18 cellular contexts compared by ENCODE assay signal in genomic region chr1:54172614-54173312, GRCh38. TPM values are rescaled to one million over a fixed set of nuclear protein-coding genes. Genes with fewer than 3 reads are reported as not detected.
A peak's percentile ranks its signal among the peaks of the same experiment; 100 is the strongest.
DNase-seq lines count a peak whose midpoint lies in the region; ATAC-seq, FAIRE-seq and TF ChIP-seq lines count a peak whose summit lies in the region.
"Had no signal": no experiment of that assay in that cellular context is flagged by ENCODE, and none has a peak within 500 bp of the region (broad histone marks: within the 10 kb centered on the region; RNA-seq: fewer than 3 reads in every experiment).

No MANE protein-coding gene starts in this region.

- no peak overlapping the region for H4K91ac ChIP-seq in H9 (ENCODE audit: insufficient read length, low read depth, low read length)

- H3K79me1 ChIP-seq in H9 (ENCODE audit: insufficient read depth, low read depth, low read length, poor library complexity, severe bottlenecking): no peaks in the 10 kb centered on the region

- H3K4me1 ChIP-seq in H9 (ENCODE audit: insufficient read depth, low read length): no peaks in the 10 kb centered on the region
- no peaks in the 10 kb centered on the region for H3K4me1 ChIP-seq in body of pancreas

- no CpG with 5 or more reads among the region's 6 CpGs for whole genome bisulfite sequencing in H9 (ENCODE audit: extremely low coverage, insufficient read length, low lambda C conversion rate)
- 64 to 73% methylated on average over 6 of the region's 6 CpGs for WGBS in body of pancreas, 2 donors

- peaks cover 2% of the 10 kb centered on the region; the same call in 1 of the 2 replicates for H3K27me3 Mint-ChIP-seq in H9 (ENCODE audit: low read depth)
- H3K27me3 Mint-ChIP-seq: activated B cell treated with CpG ODN at 0.5 μM for 24 hours had no signal

- no peak for TF ChIP-seq CTCF in H9 (conservative IDR thresholded peaks at IDR 0.05)
- TF ChIP-seq CTCF in body of pancreas (IDR thresholded peaks at IDR 0.05): no peak
- TF ChIP-seq CTCF in fibroblast of villous mesenchyme (IDR thresholded peaks at IDR 0.05; ENCODE audit: insufficient read depth, low read depth, low read length): no peak

- no peak overlapping the region for H2BK12ac ChIP-seq in H9 (ENCODE audit: insufficient read length, low read depth, low read length)

- H2BK120ac ChIP-seq in H9 (ENCODE audit: low read depth, low read length, poor library complexity, severe bottlenecking): no peak overlapping the region

- no peak for TF ChIP-seq POLR2A in body of pancreas (IDR thresholded peaks at IDR 0.05)

- H3K4me1 Mint-ChIP-seq in H9: peaks cover 4 to 9% of the 10 kb centered on the region in 2 experiments
- H3K4me1 Mint-ChIP-seq: activated B cell treated with CpG ODN at 0.5 μM for 24 hours had no signal

- H2AK5ac ChIP-seq in H9 (ENCODE audit: insufficient read length, low read length): no peak overlapping the region

- no peak overlapping the region for H4K5ac ChIP-seq in H9 (ENCODE audit: insufficient read length, low read depth, low read length)

- H3K4me3 Mint-ChIP-seq in H9: no peak overlapping the region; a peak in 1 of 5 replicates
- H3K4me3 Mint-ChIP-seq: activated B cell treated with CpG ODN at 0.5 μM for 24 hours had no signal

- H3T11ph ChIP-seq in H9 (ENCODE audit: low read length): no peak overlapping the region

- no peaks in the 10 kb centered on the region for H3K36me3 ChIP-seq in body of pancreas (replicated peaks in 1 of 2; ENCODE audit: insufficient read depth in 1 of 2, low read depth in 2 of 2)
- H3K36me3 ChIP-seq: MG63 had no signal

- H3K14ac ChIP-seq in H9 (ENCODE audit: insufficient read depth, low read length): no peak overlapping the region

- intact Hi-C loops in body of pancreas (cut with DNase I): no loop called here

- no peak overlapping the region for H4K8ac ChIP-seq in H9 (replicated peaks; ENCODE audit: insufficient read length, low read depth, low read length)

- no peak overlapping the region for H3K4me2 ChIP-seq in H9 (ENCODE audit: insufficient read depth, insufficient read length, low read length)

- no peaks in the 10 kb centered on the region; a peak in 1 of 7 replicates for H3K36me3 Mint-ChIP-seq in H9 (ENCODE audit: insufficient read depth in 1 of 3, low read depth in 3 of 3)

- no peak overlapping the region for H3K23ac ChIP-seq in H9 (ENCODE audit: insufficient read length, low read depth, low read length)

- H2BK5ac ChIP-seq in H9 (ENCODE audit: insufficient read length, low read length): no peak overlapping the region

- H2BK20ac ChIP-seq in H9 (ENCODE audit: low read depth, low read length, poor library complexity, severe bottlenecking): no peak overlapping the region

- H3K27me3 ChIP-seq in H9 (ENCODE audit: insufficient read depth, low read length) (no peaks in the 10 kb centered on the region), body of pancreas (no peaks in the 10 kb centered on the region)
- H3K27me3 ChIP-seq: esophagus squamous epithelium, MG63 had no signal

- H3K9me3 Mint-ChIP-seq in H9: no peaks in the 10 kb centered on the region
- H3K9me3 Mint-ChIP-seq: activated B cell treated with CpG ODN at 0.5 μM for 24 hours had no signal

- no peak overlapping the region for H3K56ac ChIP-seq in H9 (ENCODE audit: insufficient read length, low read depth, low read length)

- H3K9ac ChIP-seq in H9 (ENCODE audit: extremely low read depth, insufficient read length, low read length): no peak overlapping the region

- no peaks in the 10 kb centered on the region for H3K9me3 ChIP-seq in H9 (ENCODE audit: control insufficient read depth, low read depth, low read length)
- no peaks in the 10 kb centered on the region for H3K9me3 ChIP-seq in body of pancreas
- H3K9me3 ChIP-seq: esophagus squamous epithelium, MG63 had no signal

- H3K4me3 ChIP-seq in body of pancreas (no peak overlapping the region), fibroblast of villous mesenchyme (ENCODE audit: low read depth, low read length) (no peak overlapping the region)
- H3K4me3 ChIP-seq: esophagus squamous epithelium, MG63 had no signal

- no peak for FAIRE-seq in HTR-8/SVneo (lab: Jason Lieb, UNC)

- H3K18ac ChIP-seq in H9 (ENCODE audit: insufficient read length, low read depth, low read length): no peak overlapping the region

- peak overlapping the region; percentile 7 to 78 (median 46); a peak in 2 of 7 replicates for H3K27ac Mint-ChIP-seq in H9
- H3K27ac Mint-ChIP-seq: activated B cell treated with CpG ODN at 0.5 μM for 24 hours had no signal

- no peaks in the 10 kb centered on the region for H4K20me1 ChIP-seq in H9 (ENCODE audit: control insufficient read depth, insufficient read depth, insufficient read length)

- H3K27ac ChIP-seq in H9 (ENCODE audit: insufficient read length, low read depth, low read length) (no peak overlapping the region), body of pancreas (no peak overlapping the region)

- no peak overlapping the region for H2AFZ ChIP-seq in H9 (ENCODE audit: low read length)

- no peaks in the 10 kb centered on the region for H3K23me2 ChIP-seq in H9 (ENCODE audit: insufficient read length, low read depth, low read length, poor library complexity, severe bottlenecking)

- H3K79me2 ChIP-seq in H9 (ENCODE audit: insufficient read depth, low read length): no peaks in the 10 kb centered on the region

- DNase-seq in H9 (no peak), body of pancreas (no peak), fibroblast of villous mesenchyme (ENCODE audit: low read depth) (peak; percentile 13), pulmonary artery endothelial cell (ENCODE audit: low read depth, low spot score) (peak; percentile 4), retina (no peak), HTR-8/SVneo (ENCODE audit: insufficient read length, low spot score) (no peak), ureter (ENCODE audit: low spot score) (no peak)
- DNase-seq: activated B cell treated with CpG ODN at 0.5 μM for 24 hours; activated effector memory CD4-positive, alpha-beta T cell treated with Interleukin-2 at 50 U/mL for 16 hours; AML-193; cortex of kidney; esophagus squamous epithelium; H7; MG63; NCI-H187 treated with DMSO at 0.1 percent for 48 hours had no signal

- ATAC-seq in body of pancreas (peak; percentile 21), HG02884 (IDR thresholded peaks at IDR 0.05; ENCODE audit: unreplicated experiment) (no peak)

- no peak overlapping the region for H3K4ac ChIP-seq in H9 (ENCODE audit: low read depth, low read length)

- H2BK15ac ChIP-seq in H9 (ENCODE audit: low read depth, low read length): no peak overlapping the region

RNA-seq across cellular contexts. Expression of gene CDCP2, which starts 20.0 kb away (rescaled TPM):
- not detected in 2 replicates for total RNA-seq in H9 (2021)
- not detected for total RNA-seq in body of pancreas
- not detected in 2 replicates for total RNA-seq in fibroblast of villous mesenchyme
- total RNA-seq in pulmonary artery endothelial cell: not detected in 2 replicates
- total RNA-seq in ureter: 0.83 TPM
- total RNA-seq: activated B cell treated with CpG ODN at 0.5 μM for 24 hours; H7; NCI-H460; T-helper 1 cell treated with Interleukin-12 subunit alpha and Interleukin-12 subunit beta and Interleukin-4 antibody, amounts not matched to agents 30 ng/mL and 1 ng/mL, for 36 hours had no signal

RNA-seq across cellular contexts. Expression of gene CYB5RL, which starts 27.1 kb away (rescaled TPM):
- total RNA-seq in H9 (2021): 12.3 and 12.6 TPM in 2 replicates
- 10 to 100 TPM in 1 of 2 donors, 1 to 10 TPM in 1; 6.5 to 13.2 TPM for total RNA-seq in body of pancreas
- total RNA-seq in fibroblast of villous mesenchyme: 3.5 and 4.3 TPM in 2 replicates
- total RNA-seq in pulmonary artery endothelial cell: 4.3 and 6.2 TPM in 2 replicates
- 6.7 TPM for total RNA-seq in ureter

RNA-seq across cellular contexts. Expression of gene MRPL37, which starts 27.2 kb away (rescaled TPM):
- total RNA-seq in H9 (2021): 123 and 125 TPM in 2 replicates
- 10 to 100 TPM; 34.9 to 41.8 TPM for total RNA-seq in body of pancreas
- total RNA-seq in fibroblast of villous mesenchyme: 78.9 and 79.5 TPM in 2 replicates
- total RNA-seq in pulmonary artery endothelial cell: 67.6 and 67.8 TPM in 2 replicates
- 50.9 TPM for total RNA-seq in ureter

Comparison
In these comparisons a context has a peak if more than half of its experiments do, and no peak if none do; other contexts are left out.
1. DNase-seq: peak in fibroblast of villous mesenchyme (single experiment) and pulmonary artery endothelial cell (single experiment); none in H9 (single experiment), body of pancreas (0 of 4), retina (single experiment), HTR-8/SVneo (single experiment) and ureter (single experiment).